Comparison of ENCODE assay signal across 8 cellular contexts in the genomic region with DNA sequence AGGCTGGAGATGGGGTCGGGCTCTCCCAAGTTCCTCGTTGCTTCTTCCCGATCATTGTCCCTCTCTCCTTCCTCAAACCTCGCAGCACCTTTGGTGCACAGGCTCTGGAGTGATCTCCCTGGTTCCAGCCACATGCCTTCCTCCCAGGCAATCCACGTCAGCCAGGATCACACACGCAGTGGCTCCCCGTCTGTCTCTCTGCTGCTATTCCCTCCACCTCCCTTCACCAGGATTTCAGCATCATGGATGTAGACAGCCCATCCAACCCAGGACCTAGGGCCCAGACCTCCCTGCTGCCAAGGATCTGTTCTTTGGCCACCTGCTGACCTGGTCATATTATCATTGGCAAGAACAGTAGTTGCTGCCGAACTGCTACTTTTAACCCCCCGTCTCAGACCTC.
"Had no signal": no experiment of that assay in that cellular context is flagged by ENCODE, and none has a peak within 500 bp of the region (broad histone marks: within the 10 kb centered on the region; RNA-seq: fewer than 3 reads in every experiment).

No MANE protein-coding gene starts in this region.

- DNase-seq: H9, HCEC 1CT, HFFc6, KBM-7 had no signal

- H3K4me2 ChIP-seq: GM23338, KMS-11 had no signal

- H3K27ac Mint-ChIP-seq: GM23338, HFFc6, IgD-negative memory B cell had no signal

- H3K36me3 Mint-ChIP-seq: IgD-negative memory B cell had no signal

- H3K9ac ChIP-seq: KMS-11 had no signal

- H3K27ac ChIP-seq: HL-60, KMS-11 had no signal

- H3K4me3 ChIP-seq: GM23338 had no signal

- H3K4me3 Mint-ChIP-seq: GM23338, H9, HFFc6 had no signal

- H3K9me3 Mint-ChIP-seq: GM23338, H9, HFFc6 had no signal
